8 cellular contexts compared by ENCODE assay signal in the genomic region with DNA sequence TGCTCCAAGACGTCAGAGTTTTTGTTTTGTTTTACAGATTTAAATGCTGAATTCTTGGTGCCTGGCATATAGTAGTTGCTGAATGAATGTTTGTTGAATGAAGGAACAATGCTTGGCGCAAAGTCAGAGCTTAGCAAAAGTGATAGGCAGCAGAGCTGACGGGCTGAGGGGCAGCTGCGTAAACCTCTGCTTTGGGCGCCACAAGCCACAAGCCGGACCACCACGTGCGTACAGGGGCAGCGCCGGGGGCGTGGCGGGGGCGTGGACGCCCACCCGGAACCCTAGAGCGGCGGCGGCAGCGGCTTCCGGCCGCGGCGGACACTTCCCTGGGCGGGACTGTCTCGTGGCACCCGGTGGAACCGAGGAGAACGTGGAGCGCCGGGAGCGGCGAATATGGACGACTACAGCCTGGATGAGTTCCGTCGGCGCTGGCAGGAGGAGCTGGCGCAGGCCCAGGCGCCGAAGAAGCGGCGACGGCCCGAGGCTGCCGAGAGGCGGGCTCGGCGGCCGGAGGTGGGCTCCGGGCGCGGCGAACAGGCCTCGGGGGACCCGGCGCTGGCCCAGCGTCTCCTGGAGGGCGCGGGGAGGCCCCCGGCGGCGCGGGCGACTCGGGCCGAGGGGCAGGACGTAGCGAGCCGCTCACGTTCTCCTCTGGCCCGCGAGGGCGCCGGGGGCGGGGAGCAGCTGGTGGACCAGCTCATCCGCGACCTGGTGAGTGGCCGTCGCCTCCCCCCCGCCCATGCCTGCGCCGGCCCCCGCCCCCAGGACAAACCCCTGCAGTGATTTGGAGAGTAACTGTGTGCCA. TPM values are rescaled to one million over a fixed set of nuclear protein-coding genes. Genes with fewer than 3 reads are reported as not detected.
DNase-seq lines count a peak whose midpoint lies in the region; ATAC-seq and TF ChIP-seq lines count a peak whose summit lies in the region.

A gene with protein sequence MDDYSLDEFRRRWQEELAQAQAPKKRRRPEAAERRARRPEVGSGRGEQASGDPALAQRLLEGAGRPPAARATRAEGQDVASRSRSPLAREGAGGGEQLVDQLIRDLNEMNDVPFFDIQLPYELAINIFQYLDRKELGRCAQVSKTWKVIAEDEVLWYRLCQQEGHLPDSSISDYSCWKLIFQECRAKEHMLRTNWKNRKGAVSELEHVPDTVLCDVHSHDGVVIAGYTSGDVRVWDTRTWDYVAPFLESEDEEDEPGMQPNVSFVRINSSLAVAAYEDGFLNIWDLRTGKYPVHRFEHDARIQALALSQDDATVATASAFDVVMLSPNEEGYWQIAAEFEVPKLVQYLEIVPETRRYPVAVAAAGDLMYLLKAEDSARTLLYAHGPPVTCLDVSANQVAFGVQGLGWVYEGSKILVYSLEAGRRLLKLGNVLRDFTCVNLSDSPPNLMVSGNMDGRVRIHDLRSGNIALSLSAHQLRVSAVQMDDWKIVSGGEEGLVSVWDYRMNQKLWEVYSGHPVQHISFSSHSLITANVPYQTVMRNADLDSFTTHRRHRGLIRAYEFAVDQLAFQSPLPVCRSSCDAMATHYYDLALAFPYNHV (plus strand): TSS at position 306 of the 805 bp plus-strand sequence. CDS start 88 bp downstream, at position 394.

- H3K4me1 Mint-ChIP-seq in activated B cell treated with CpG ODN at 0.5 μM for 24 hours = peaks cover 33% of the 10 kb centered on the region

- H3K36me3 Mint-ChIP-seq in activated B cell treated with CpG ODN at 0.5 μM for 24 hours (ENCODE audit: low read depth) = peaks cover 8% of the 10 kb centered on the region

- H3K4me3 ChIP-seq in kidney epithelial cell (ENCODE audit: low read depth, low read length) = peak within 1 kb of the TSS; percentile 67

- ATAC-seq in HG02943 (IDR thresholded peaks at IDR 0.05; ENCODE audit: low read depth, unreplicated experiment) (peak; percentile 92), activated B cell treated with CpG ODN at 0.5 μM for 24 hours (ENCODE audit: low read depth) (peak; percentile 96)

- no peaks in the 10 kb centered on the region for H3K27me3 Mint-ChIP-seq in activated B cell treated with CpG ODN at 0.5 μM for 24 hours

- H3K36me3 ChIP-seq in kidney epithelial cell (ENCODE audit: control insufficient read depth, insufficient read depth, low read length) = no peaks in the 10 kb centered on the region

- TF ChIP-seq CTCF in activated B cell treated with CpG ODN at 0.5 μM for 24 hours (IDR thresholded peaks at IDR 0.05) (no peak), kidney epithelial cell (IDR thresholded peaks at IDR 0.05; ENCODE audit: insufficient read depth, low read length, poor library complexity, severe bottlenecking) (no peak)

- POLR2A ChIA-PET in activated B cell treated with CpG ODN at 0.5 μM for 24 hours (lab: Charles Lee) = interaction anchor here (0.6 to 1.5 kb wide), 2 partner anchors 9 to 189 kb away, joined by 3 to 9 read pairs; a partner anchor contains a TSS

- H3K27ac Mint-ChIP-seq in activated B cell treated with CpG ODN at 0.5 μM for 24 hours = peak within 1 kb of the TSS; percentile 65

- peak within 1 kb of the TSS; percentile 85 for H3K4me3 Mint-ChIP-seq in activated B cell treated with CpG ODN at 0.5 μM for 24 hours

- no peaks in the 10 kb centered on the region for H3K9me3 Mint-ChIP-seq in activated B cell treated with CpG ODN at 0.5 μM for 24 hours

- intact Hi-C loops in activated B cell treated with CpG ODN at 0.5 μM for 24 hours (cut with micrococcal nuclease) = loop anchor here (1.0 to 5.0 kb wide), 5 partner anchors 52 to 279 kb away; a partner anchor contains a TSS

- DNase-seq in SKM-1 treated with dmso at 0.1 percent for 144 hours (lab: John Stamatoyannopoulos, UW; ENCODE audit: unreplicated experiment) (peak; percentile 27), SKM-1 (lab: John Stamatoyannopoulos, UW; ENCODE audit: unreplicated experiment) (no peak), NCI-H2107 treated with DMSO at 0.1 percent for 48 hours (lab: John Stamatoyannopoulos, UW; ENCODE audit: unreplicated experiment) (peak; percentile 30), activated B cell treated with CpG ODN at 0.5 μM for 24 hours (peak; percentile 72), cerebellar cortex (ENCODE audit: low spot score) (peak; percentile 47), kidney epithelial cell (ENCODE audit: low read depth) (no peak)
- peak; percentile 7 to 42 for DNase-seq in stimulated activated CD4-positive, alpha-beta T cell treated with anti-CD3 and anti-CD28 coated beads, Interleukin-1b, Interleukin-23, amount 100 ng/mL, for 1 hour (ENCODE audit: low read depth in 2 of 2)

- CTCF ChIA-PET in activated B cell treated with CpG ODN at 0.5 μM for 24 hours (lab: Charles Lee) = no interaction called here

- H3K27me3 ChIP-seq in kidney epithelial cell (ENCODE audit: control insufficient read depth, insufficient read depth, low read length) = no peaks in the 10 kb centered on the region

RNA-seq across cellular contexts. Expression of the gene that starts here (rescaled TPM):
- total RNA-seq in activated B cell treated with CpG ODN at 0.5 μM for 24 hours (16.1 and 17.6 TPM in 2 replicates), kidney epithelial cell (21.0 and 25.4 TPM in 2 replicates)

Comparison
In these comparisons a context has a peak if more than half of its experiments do, and no peak if none do; other contexts are left out.
1. DNase-seq: peak in SKM-1 treated with dmso at 0.1 percent for 144 hours (single experiment), NCI-H2107 treated with DMSO at 0.1 percent for 48 hours (single experiment), activated B cell treated with CpG ODN at 0.5 μM for 24 hours (single experiment), cerebellar cortex (single experiment) and stimulated activated CD4-positive, alpha-beta T cell treated with anti-CD3 and anti-CD28 coated beads, Interleukin-1b, Interleukin-23, amount 100 ng/mL, for 1 hour (2 of 2); none in SKM-1 (single experiment) and kidney epithelial cell (single experiment).